In genomic region chr19:1428738-1429391, GRCh38 we compare ENCODE assay signal across 1 cellular context.
TF ChIP-seq lines count a peak whose summit lies in the region.

No MANE protein-coding gene starts in this region.

TF ChIP-seq in H1, 55 proteins besides CTCF, POLR2A, EP300 and RAD21:
- no peak for TF ChIP-seq BRCA1 (IDR thresholded peaks at IDR 0.05; ENCODE audit: low read depth, low read length)
- no peak for TF ChIP-seq SP4 (IDR thresholded peaks at IDR 0.05; ENCODE audit: low read length)
- TF ChIP-seq CEBPB (IDR thresholded peaks at IDR 0.05; ENCODE audit: low read depth, low read length), result no peak
- no peak for TF ChIP-seq KDM4A (IDR thresholded peaks at IDR 0.05; ENCODE audit: low read depth, low read length, severe bottlenecking)
- TF ChIP-seq SIN3A (conservative IDR thresholded peaks at IDR 0.05 in 1 of 2, IDR thresholded peaks at IDR 0.05 in 1 of 2; ENCODE audit: low read depth in 1 of 2, low read length in 2 of 2), result no peak
- no peak for TF ChIP-seq TEAD4 (IDR thresholded peaks at IDR 0.05; ENCODE audit: low read depth, low read length)
- TF ChIP-seq CTBP2 (IDR thresholded peaks at IDR 0.05; ENCODE audit: borderline replicate concordance, insufficient read depth, insufficient read length, low read length), result no peak
- TF ChIP-seq TCF12 (IDR thresholded peaks at IDR 0.05; ENCODE audit: low read depth, low read length), result no peak
- no peak for TF ChIP-seq BACH1 (IDR thresholded peaks at IDR 0.05; ENCODE audit: low read length)
- TF ChIP-seq MAX (IDR thresholded peaks at IDR 0.05), result no peak
- no peak for TF ChIP-seq EGR1 (IDR thresholded peaks at IDR 0.05; ENCODE audit: borderline replicate concordance, low read depth, low read length)
- no peak for TF ChIP-seq CHD1 (IDR thresholded peaks at IDR 0.05; ENCODE audit: low read depth, low read length)
- no peak for TF ChIP-seq ATF3 (IDR thresholded peaks at IDR 0.05; ENCODE audit: insufficient read depth, low read depth, low read length)
- no peak for TF ChIP-seq USF2 (IDR thresholded peaks at IDR 0.05; ENCODE audit: low read length)
- TF ChIP-seq RXRA (IDR thresholded peaks at IDR 0.05; ENCODE audit: insufficient read depth, low read depth, low read length), result no peak
- no peak for TF ChIP-seq SIRT6 (IDR thresholded peaks at IDR 0.05; ENCODE audit: low read length)
- no peak for TF ChIP-seq EZH2 (IDR thresholded peaks at IDR 0.05; ENCODE audit: low read depth, low read length, severe bottlenecking)
